In the genomic region with DNA sequence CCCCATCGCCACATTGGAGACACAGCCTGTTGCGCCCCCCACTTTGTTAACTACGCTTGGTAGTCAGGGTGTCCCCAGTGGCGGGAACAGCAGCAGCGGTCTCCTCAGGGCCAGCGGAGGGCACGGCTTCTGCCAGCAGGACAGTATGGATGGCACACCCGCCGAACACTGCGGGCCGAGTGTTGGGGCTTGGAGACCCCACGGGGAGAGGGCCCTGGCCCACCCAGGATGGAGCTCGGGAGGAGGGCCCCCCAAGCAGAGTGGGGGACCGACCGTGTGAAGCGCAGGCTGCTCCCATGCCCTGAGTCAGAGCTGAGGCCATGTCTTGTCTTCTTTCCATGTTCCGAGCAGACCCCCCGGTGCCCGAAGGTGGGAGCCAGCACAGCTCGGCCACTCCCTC, we compare ENCODE assay signal across 9 cellular contexts. TPM values are rescaled to one million over a fixed set of nuclear protein-coding genes. Genes with fewer than 3 reads are reported as not detected.
"Had no signal": no experiment of that assay in that cellular context is flagged by ENCODE, and none has a peak within 500 bp of the region (broad histone marks: within the 10 kb centered on the region; RNA-seq: fewer than 3 reads in every experiment).

No MANE protein-coding gene starts in this region.

- DNase-seq: GM23248, GOT3, H7, HFFc6, IMR-90 had no signal

- ATAC-seq: HCT116 had no signal

- H3K9me3 Mint-ChIP-seq: HFFc6 had no signal

- H3K27ac Mint-ChIP-seq: HFFc6 had no signal

- H3K4me1 ChIP-seq: HAP-1 had no signal

- H3K9ac ChIP-seq: GM23248 had no signal

- H3K9me3 ChIP-seq: HAP-1 had no signal

- H3K27ac ChIP-seq: GM23248 had no signal

- H3K4me3 Mint-ChIP-seq: HFFc6 had no signal

- H3K36me3 ChIP-seq: HAP-1 had no signal

- H2AFZ ChIP-seq: GM23248 had no signal

- H3K4me3 ChIP-seq: GM23248, HAP-1 had no signal

RNA-seq across cellular contexts. Expression of gene H19, which starts 32.7 kb away (rescaled TPM):
- total RNA-seq: IMR-90 had no signal
- polyA plus RNA-seq: GM23248 had no signal

RNA-seq across cellular contexts. Expression of gene TNNT3, which starts 45.5 kb away (rescaled TPM):
- total RNA-seq: GM23248, H4, H7, HFFc6, HT-29, IMR-90 had no signal
- polyA plus RNA-seq: GM23248, IMR-90 had no signal
